ENCODE assay signal across 18 cellular contexts in the genomic region with DNA sequence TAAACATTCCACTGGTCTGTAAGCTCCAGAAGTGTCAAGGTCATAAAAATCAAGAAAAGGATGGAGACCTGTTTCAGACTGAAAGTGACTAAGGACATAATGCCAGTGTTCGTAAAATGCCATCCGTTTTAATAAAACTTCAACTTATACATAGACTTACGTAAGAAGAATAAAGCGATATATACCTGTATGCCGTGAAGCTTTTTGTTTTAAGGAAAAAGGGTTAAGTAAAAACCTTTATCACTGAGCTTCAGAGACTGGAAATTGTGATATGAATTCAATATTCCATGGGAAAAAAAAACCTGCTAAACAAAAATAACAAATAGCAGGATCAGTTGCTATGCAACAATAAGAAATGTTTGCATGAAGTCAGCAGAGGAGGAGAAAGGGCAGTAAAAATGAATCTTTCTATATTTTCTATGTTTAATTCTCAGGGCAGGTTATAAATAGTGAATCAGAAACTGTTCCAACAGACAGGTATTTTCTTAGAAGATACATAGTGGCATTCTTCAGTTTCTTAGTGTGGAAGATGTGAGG. TPM values are rescaled to one million over a fixed set of nuclear protein-coding genes. Genes with fewer than 3 reads are reported as not detected.
DNase-seq lines count a peak whose midpoint lies in the region; ATAC-seq and TF ChIP-seq lines count a peak whose summit lies in the region.
"Had no signal": no experiment of that assay in that cellular context is flagged by ENCODE, and none has a peak within 500 bp of the region (broad histone marks: within the 10 kb centered on the region; RNA-seq: fewer than 3 reads in every experiment).

No MANE protein-coding gene starts in this region.

- DNase-seq in heart right ventricle (no peak), cardiac septum (ENCODE audit: low spot score) (no peak), immature natural killer cell (no peak), EL (no peak), NCI-H2029 treated with DMSO at 0.1 percent for 48 hours (lab: John Stamatoyannopoulos, UW) (no peak), AG08396 (ENCODE audit: low spot score) (no peak)
- no peak for DNase-seq in activated naive CD8-positive, alpha-beta T cell treated with anti-CD3 and anti-CD28 coated beads, Interleukin-2, amount 50 U/mL, for 24 hours
- DNase-seq: activated CD4-positive, alpha-beta T cell treated with anti-CD3 and anti-CD28 coated beads for 4 hours; activated T-cell treated with anti-CD3 and anti-CD28 coated beads, Interleukin-2, amount 50 U/mL, for 48 hours; aorta; dorsolateral prefrontal cortex; H9; Karpas-422; kidney; midbrain; NCI-H1436 had no signal

- no peaks in the 10 kb centered on the region for H3K9me3 Mint-ChIP-seq in activated naive CD8-positive, alpha-beta T cell treated with anti-CD3 and anti-CD28 coated beads, Interleukin-2, amount 50 U/mL, for 24 hours
- H3K9me3 Mint-ChIP-seq in immature natural killer cell = no peaks in the 10 kb centered on the region
- H3K9me3 Mint-ChIP-seq in stimulated activated memory B cell treated with anti-CD40 and anti-IgM and Interleukin-4, amounts not matched to agents 10 μg/mL and 1 μg/mL and 100 μg/mL, for 72 hours = no peaks in the 10 kb centered on the region
- H3K9me3 Mint-ChIP-seq: H9, type B pancreatic cell had no signal

- peak overlapping the region; percentile 73 for H3K27ac Mint-ChIP-seq in activated naive CD8-positive, alpha-beta T cell treated with anti-CD3 and anti-CD28 coated beads, Interleukin-2, amount 50 U/mL, for 24 hours
- peak overlapping the region in 4 of 6 donors; percentile 8 to 56 (median 18) for H3K27ac Mint-ChIP-seq in immature natural killer cell
- peak overlapping the region; percentile 59 for H3K27ac Mint-ChIP-seq in stimulated activated memory B cell treated with anti-CD40 and anti-IgM and Interleukin-4, amounts not matched to agents 10 μg/mL and 1 μg/mL and 100 μg/mL, for 72 hours
- H3K27ac Mint-ChIP-seq: H9, type B pancreatic cell had no signal

- no peak overlapping the region for H3K4me3 ChIP-seq in heart right ventricle
- H3K4me3 ChIP-seq: dorsolateral prefrontal cortex had no signal

- no peaks in the 10 kb centered on the region for H3K27me3 ChIP-seq in heart right ventricle
- H3K27me3 ChIP-seq: dorsolateral prefrontal cortex had no signal

- intact Hi-C loops in heart right ventricle (cut with DNase I) (loop anchor here in 1 of 10 donors (5.0 kb wide), 1 partner anchor 33 kb away; no protein-coding TSS in a partner anchor), cardiac septum (cut with DNase I) (no loop called here)

- H3K4me3 Mint-ChIP-seq in activated naive CD8-positive, alpha-beta T cell treated with anti-CD3 and anti-CD28 coated beads, Interleukin-2, amount 50 U/mL, for 24 hours = no peak overlapping the region
- H3K4me3 Mint-ChIP-seq in immature natural killer cell = no peak overlapping the region
- no peak overlapping the region for H3K4me3 Mint-ChIP-seq in stimulated activated memory B cell treated with anti-CD40 and anti-IgM and Interleukin-4, amounts not matched to agents 10 μg/mL and 1 μg/mL and 100 μg/mL, for 72 hours
- H3K4me3 Mint-ChIP-seq: H9, type B pancreatic cell had no signal

- 78 to 86% methylated on average over 5 of the region's 5 CpGs for WGBS in heart right ventricle, 2 donors

- no peak for ATAC-seq in heart right ventricle
- no peak for ATAC-seq in activated naive CD8-positive, alpha-beta T cell treated with anti-CD3 and anti-CD28 coated beads, Interleukin-2, amount 50 U/mL, for 24 hours
- no peak for ATAC-seq in stimulated activated memory B cell treated with anti-CD40 and anti-IgM and Interleukin-4, amounts not matched to agents 10 μg/mL and 1 μg/mL and 100 μg/mL, for 72 hours

- peak overlapping the region in 7 of 10 donors; percentile 32 to 82 (median 51) for H3K27ac ChIP-seq in heart right ventricle

- H3K4me1 ChIP-seq in heart right ventricle = peaks cover 3 to 100% (median 52%) of the 10 kb centered on the region in 9 donors

- H3K9me3 ChIP-seq in heart right ventricle = no peaks in the 10 kb centered on the region

- no peak for TF ChIP-seq CTCF in heart right ventricle (IDR thresholded peaks at IDR 0.05)

- H3K36me3 ChIP-seq in heart right ventricle = peaks cover 0 to 13% (median 0%) of the 10 kb centered on the region in 9 donors

- H3K36me3 Mint-ChIP-seq in activated naive CD8-positive, alpha-beta T cell treated with anti-CD3 and anti-CD28 coated beads, Interleukin-2, amount 50 U/mL, for 24 hours (ENCODE audit: low read depth) = peaks cover 35% of the 10 kb centered on the region
- no peaks in the 10 kb centered on the region for H3K36me3 Mint-ChIP-seq in immature natural killer cell
- H3K36me3 Mint-ChIP-seq in stimulated activated memory B cell treated with anti-CD40 and anti-IgM and Interleukin-4, amounts not matched to agents 10 μg/mL and 1 μg/mL and 100 μg/mL, for 72 hours = peaks cover 15% of the 10 kb centered on the region

- H3K27me3 Mint-ChIP-seq in activated naive CD8-positive, alpha-beta T cell treated with anti-CD3 and anti-CD28 coated beads, Interleukin-2, amount 50 U/mL, for 24 hours = no peaks in the 10 kb centered on the region
- no peaks in the 10 kb centered on the region for H3K27me3 Mint-ChIP-seq in immature natural killer cell (ENCODE audit: low read depth in 3 of 3)
- no peaks in the 10 kb centered on the region for H3K27me3 Mint-ChIP-seq in stimulated activated memory B cell treated with anti-CD40 and anti-IgM and Interleukin-4, amounts not matched to agents 10 μg/mL and 1 μg/mL and 100 μg/mL, for 72 hours
- H3K27me3 Mint-ChIP-seq: type B pancreatic cell had no signal

- H3K4me1 Mint-ChIP-seq in activated naive CD8-positive, alpha-beta T cell treated with anti-CD3 and anti-CD28 coated beads, Interleukin-2, amount 50 U/mL, for 24 hours = peaks cover 96% of the 10 kb centered on the region
- peaks cover 75 to 88% of the 10 kb centered on the region in 2 donors for H3K4me1 Mint-ChIP-seq in immature natural killer cell
- peaks cover 79% of the 10 kb centered on the region for H3K4me1 Mint-ChIP-seq in stimulated activated memory B cell treated with anti-CD40 and anti-IgM and Interleukin-4, amounts not matched to agents 10 μg/mL and 1 μg/mL and 100 μg/mL, for 72 hours

RNA-seq across cellular contexts. Expression of gene CHSY1, which starts 42.5 kb away (rescaled TPM):
- total RNA-seq in heart right ventricle = 10 to 100 TPM in 8 of 10 donors, 1 to 10 TPM in 2; 9.7 to 35.1 (median 15.7) TPM
- 10 to 100 TPM in 1 of 2 donors, 1 to 10 TPM in 1; 6.9 to 11.3 TPM for polyA plus RNA-seq in heart right ventricle
- 17.5 TPM for total RNA-seq in cardiac septum
- polyA plus RNA-seq in immature natural killer cell = 1 to 10 TPM; 2.8 to 4.0 (median 2.8) TPM

Comparison
In these comparisons a context has a peak if more than half of its experiments do, and no peak if none do; other contexts are left out.
1. H3K27ac Mint-ChIP-seq: peak in every context shown above with its lines; median percentile 73 in activated naive CD8-positive, alpha-beta T cell treated with anti-CD3 and anti-CD28 coated beads, Interleukin-2, amount 50 U/mL, for 24 hours; 59 in stimulated activated memory B cell treated with anti-CD40 and anti-IgM and Interleukin-4, amounts not matched to agents 10 μg/mL and 1 μg/mL and 100 μg/mL, for 72 hours; 18 in immature natural killer cell.